In genomic region chr6:34319471-34319885, GRCh38 we compare ENCODE assay signal across 19 cellular contexts.
A peak's percentile ranks its signal among the peaks of the same experiment; 100 is the strongest.
DNase-seq lines count a peak whose midpoint lies in the region; ATAC-seq, FAIRE-seq and TF ChIP-seq lines count a peak whose summit lies in the region.
"Had no signal": no experiment of that assay in that cellular context is flagged by ENCODE, and none has a peak within 500 bp of the region (broad histone marks: within the 10 kb centered on the region; RNA-seq: fewer than 3 reads in every experiment).

No MANE protein-coding gene starts in this region.

- peaks cover 10% of the 10 kb centered on the region for H3K36me3 Mint-ChIP-seq in activated B cell treated with CpG ODN at 0.5 μM for 24 hours (ENCODE audit: low read depth)

- no peaks in the 10 kb centered on the region for H3K27me3 Mint-ChIP-seq in activated B cell treated with CpG ODN at 0.5 μM for 24 hours
- H3K27me3 Mint-ChIP-seq: CD4-positive, CD25-positive, alpha-beta regulatory T cell had no signal

- POLR2A ChIA-PET in activated B cell treated with CpG ODN at 0.5 μM for 24 hours (lab: Charles Lee) = no interaction called here

- DNase-seq in HT-29 (ENCODE audit: low spot score) = peak; percentile 88
- no peak for DNase-seq in activated B cell treated with CpG ODN at 0.5 μM for 24 hours
- no peak for DNase-seq in kidney
- no peak for DNase-seq in urothelium cell line (ENCODE audit: low spot score)
- DNase-seq in NCI-H187 (lab: John Stamatoyannopoulos, UW) = no peak
- DNase-seq: activated naive CD4-positive, alpha-beta T cell; CD4-positive, CD25-positive, alpha-beta regulatory T cell; cerebellar nuclear complex; GM23248; midbrain; NCI-H2029 treated with DMSO at 0.1 percent for 48 hours; NCI-H69; SHP77 treated with DMSO at 0.1 percent for 48 hours; stimulated activated CD4-positive, alpha-beta T cell treated with anti-CD3 and anti-CD28 coated beads, Interleukin-4, amount 100 ng/mL, for 24 hours; stimulated activated naive CD4-positive, alpha-beta T cell treated with Interleukin-2 at 50 U/mL for 16 hours had no signal

- peak overlapping the region; percentile 11 to 56 for H3K27ac ChIP-seq in kidney (ENCODE audit: low read depth in 2 of 2, low read length in 2 of 2)
- H3K27ac ChIP-seq in skeletal muscle tissue (ENCODE audit: low read depth, low read length) = peak overlapping the region; percentile 8
- H3K27ac ChIP-seq: GM23248, KMS-11 had no signal

- H3K4me1 Mint-ChIP-seq in activated B cell treated with CpG ODN at 0.5 μM for 24 hours = peaks cover 62% of the 10 kb centered on the region

- H3K9me3 ChIP-seq in kidney (ENCODE audit: control insufficient read depth in 1 of 2, low read length in 2 of 2) (no peaks in the 10 kb centered on the region), skeletal muscle tissue (ENCODE audit: control insufficient read depth in 3 of 3, low read length in 3 of 3) (no peaks in the 10 kb centered on the region)

- H3K9ac ChIP-seq in kidney (ENCODE audit: low read length in 2 of 2) (no peak overlapping the region), skeletal muscle tissue (ENCODE audit: low read depth in 1 of 3, low read length in 3 of 3) (no peak overlapping the region)
- H3K9ac ChIP-seq: GM23248, KMS-11 had no signal

- FAIRE-seq in kidney (lab: Jason Lieb, UNC) = no peak
- FAIRE-seq in urothelium cell line (lab: Jason Lieb, UNC) = no peak

- H3K27me3 ChIP-seq in skeletal muscle tissue (ENCODE audit: control insufficient read depth in 3 of 3, insufficient read depth in 3 of 3, low read length in 3 of 3) = no peaks in the 10 kb centered on the region

- no peaks in the 10 kb centered on the region for H3K36me3 ChIP-seq in kidney (ENCODE audit: control insufficient read depth in 1 of 2, insufficient read depth in 2 of 2, low read length in 2 of 2)
- no peaks in the 10 kb centered on the region for H3K36me3 ChIP-seq in skeletal muscle tissue (ENCODE audit: control insufficient read depth in 3 of 3, insufficient read depth in 3 of 3, low read length in 3 of 3)

- no peak for ATAC-seq in activated B cell treated with CpG ODN at 0.5 μM for 24 hours (ENCODE audit: low read depth)
- ATAC-seq in HG03097 (IDR thresholded peaks at IDR 0.05; ENCODE audit: low FRiP score, unreplicated experiment) = no peak
- no peak for ATAC-seq in GM18498 (IDR thresholded peaks at IDR 0.05; ENCODE audit: unreplicated experiment)

- H3K9me3 Mint-ChIP-seq in activated B cell treated with CpG ODN at 0.5 μM for 24 hours = no peaks in the 10 kb centered on the region
- H3K9me3 Mint-ChIP-seq: CD4-positive, CD25-positive, alpha-beta regulatory T cell had no signal

- TF ChIP-seq CTCF in activated B cell treated with CpG ODN at 0.5 μM for 24 hours (IDR thresholded peaks at IDR 0.05) (no peak), kidney (IDR thresholded peaks at IDR 0.05; ENCODE audit: borderline replicate concordance, extremely low read depth, insufficient read depth) (no peak)

- peaks cover 0 to 5% of the 10 kb centered on the region in 2 donors for H3K4me1 ChIP-seq in kidney (ENCODE audit: control insufficient read depth in 1 of 2, insufficient read depth in 1 of 2, low read depth in 1 of 2, low read length in 2 of 2)
- H3K4me1 ChIP-seq in skeletal muscle tissue (ENCODE audit: control insufficient read depth in 3 of 3, insufficient read depth in 3 of 3, low read length in 3 of 3) = peaks cover 25 to 27% (median 27%) of the 10 kb centered on the region in 3 donors

- CTCF ChIA-PET in activated B cell treated with CpG ODN at 0.5 μM for 24 hours (lab: Charles Lee) = no interaction called here

- intact Hi-C loops in activated B cell treated with CpG ODN at 0.5 μM for 24 hours (cut with micrococcal nuclease) = loop anchor here (2.0 to 10.0 kb wide), 2 partner anchors 13 to 125 kb away; no protein-coding TSS in a partner anchor
- intact Hi-C loops in kidney (cut with DNase I) = no loop called here

- peak overlapping the region; percentile 71 for H3K27ac Mint-ChIP-seq in activated B cell treated with CpG ODN at 0.5 μM for 24 hours

- no peak overlapping the region for H3K4me3 ChIP-seq in kidney (ENCODE audit: low read length in 2 of 2)
- H3K4me3 ChIP-seq in skeletal muscle tissue (ENCODE audit: low read length in 3 of 3) = no peak overlapping the region
- H3K4me3 ChIP-seq: GM23248 had no signal

- H3K4me3 Mint-ChIP-seq in activated B cell treated with CpG ODN at 0.5 μM for 24 hours = no peak overlapping the region
- H3K4me3 Mint-ChIP-seq: CD4-positive, CD25-positive, alpha-beta regulatory T cell had no signal
